ENCODE assay signal across 16 cellular contexts in the genomic region with DNA sequence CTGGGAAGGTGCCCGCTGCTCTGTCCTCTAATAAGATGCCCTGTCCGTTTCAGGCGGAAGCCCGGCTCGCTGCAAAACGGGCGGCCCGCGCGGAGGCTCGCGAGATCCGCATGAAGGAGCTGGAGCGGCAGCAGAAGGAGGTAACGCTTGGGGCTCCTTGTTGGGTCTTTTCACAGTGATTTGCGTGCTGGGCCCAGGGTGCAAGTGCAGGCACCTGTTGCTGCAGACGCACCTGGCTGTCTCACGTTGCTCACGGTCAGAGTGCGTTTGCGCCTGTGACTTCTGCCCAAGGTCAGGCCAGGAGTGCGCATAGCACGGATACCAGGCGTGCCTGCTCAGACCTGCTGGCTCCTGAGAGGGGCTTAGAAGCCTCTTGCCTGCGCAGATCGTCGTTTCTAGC.
DNase-seq lines count a peak whose midpoint lies in the region; ATAC-seq and TF ChIP-seq lines count a peak whose summit lies in the region.
"Had no signal": no experiment of that assay in that cellular context is flagged by ENCODE, and none has a peak within 500 bp of the region (broad histone marks: within the 10 kb centered on the region; RNA-seq: fewer than 3 reads in every experiment).

No MANE protein-coding gene starts in this region.

- H3K9me3 Mint-ChIP-seq in natural killer cell, result no peaks in the 10 kb centered on the region
- no peaks in the 10 kb centered on the region for H3K9me3 Mint-ChIP-seq in natural killer cell treated with Interleukin-12 subunit alpha and Interleukin-12 subunit beta and Interleukin-15 and Interleukin-18, amount 100 ng/mL, for 72 hours
- no peaks in the 10 kb centered on the region for H3K9me3 Mint-ChIP-seq in immature natural killer cell
- H3K9me3 Mint-ChIP-seq: activated naive CD4-positive, alpha-beta T cell treated with anti-CD3 and anti-CD28 coated beads for 36 hours; memory B cell had no signal

- H3K27me3 Mint-ChIP-seq in natural killer cell (ENCODE audit: low read depth in 2 of 2) (no peaks in the 10 kb centered on the region), immature natural killer cell (ENCODE audit: low read depth in 3 of 3) (peaks cover 10 to 35% (median 22%) of the 10 kb centered on the region in 3 donors)
- H3K27me3 Mint-ChIP-seq in natural killer cell treated with Interleukin-12 subunit alpha and Interleukin-12 subunit beta and Interleukin-15 and Interleukin-18, amount 100 ng/mL, for 72 hours, result no peaks in the 10 kb centered on the region
- H3K27me3 Mint-ChIP-seq: memory B cell had no signal

- ATAC-seq in natural killer cell (no peak), left lobe of liver (no peak), GM18873 (IDR thresholded peaks at IDR 0.05; ENCODE audit: low FRiP score, unreplicated experiment) (no peak)
- no peak for ATAC-seq in natural killer cell treated with Interleukin-12 subunit alpha and Interleukin-12 subunit beta and Interleukin-15 and Interleukin-18, amount 100 ng/mL, for 72 hours

- H3K36me3 Mint-ChIP-seq in natural killer cell (peaks cover 7% of the 10 kb centered on the region), immature natural killer cell (peaks cover 0 to 14% (median 6%) of the 10 kb centered on the region in 3 donors)
- no peaks in the 10 kb centered on the region for H3K36me3 Mint-ChIP-seq in natural killer cell treated with Interleukin-12 subunit alpha and Interleukin-12 subunit beta and Interleukin-15 and Interleukin-18, amount 100 ng/mL, for 72 hours

- intact Hi-C loops in natural killer cell (cut with micrococcal nuclease) (loop anchor here (5.0 kb wide), 1 partner anchor 36 kb away; no protein-coding TSS in a partner anchor), prostate gland (cut with DNase I) (no loop called here)

- H3K4me1 ChIP-seq in prostate gland (replicated peaks), result peaks cover 5% of the 10 kb centered on the region
- H3K4me1 ChIP-seq: pancreas had no signal

- peak overlapping the region; percentile 66 to 76 for H3K27ac ChIP-seq in prostate gland
- H3K27ac ChIP-seq: pancreas, SK-N-MC had no signal

- TF ChIP-seq CTCF in natural killer cell (IDR thresholded peaks at IDR 0.05), result no peak
- TF ChIP-seq CTCF in prostate gland (IDR thresholded peaks at IDR 0.05), result no peak

- no peaks in the 10 kb centered on the region for H3K36me3 ChIP-seq in prostate gland

- H3K4me3 ChIP-seq in prostate gland, result no peak overlapping the region
- H3K4me3 ChIP-seq: dorsolateral prefrontal cortex, pancreas, SK-N-MC had no signal

- DNase-seq in natural killer cell (no peak), immature natural killer cell (no peak), prostate gland (ENCODE audit: low spot score) (no peak), left lobe of liver (ENCODE audit: low spot score) (no peak), HK-2 (ENCODE audit: unreplicated experiment) (no peak)
- DNase-seq in natural killer cell treated with Interleukin-12 subunit alpha and Interleukin-12 subunit beta and Interleukin-15 and Interleukin-18, amount 100 ng/mL, for 72 hours (ENCODE audit: low spot score), result no peak
- DNase-seq in stimulated activated naive CD4-positive, alpha-beta T cell treated with Interleukin-2 at 50 U/mL for 16 hours (lab: John Stamatoyannopoulos, UW), result no peak
- DNase-seq: activated naive CD4-positive, alpha-beta T cell treated with anti-CD3 and anti-CD28 coated beads for 36 hours; AML-193; dorsolateral prefrontal cortex; NCI-H446 treated with DMSO at 0.1 percent for 48 hours; stimulated activated CD4-positive, alpha-beta T cell treated with anti-CD3 and anti-CD28 coated beads, Interleukin-15, amount 100 ng/mL, for 24 hours had no signal

- H3K4me3 Mint-ChIP-seq in natural killer cell (peak overlapping the region; percentile 40), immature natural killer cell (no peak overlapping the region)
- H3K4me3 Mint-ChIP-seq in natural killer cell treated with Interleukin-12 subunit alpha and Interleukin-12 subunit beta and Interleukin-15 and Interleukin-18, amount 100 ng/mL, for 72 hours, result no peak overlapping the region
- H3K4me3 Mint-ChIP-seq: activated naive CD4-positive, alpha-beta T cell treated with anti-CD3 and anti-CD28 coated beads for 36 hours; memory B cell had no signal

- no peak for TF ChIP-seq POLR2A in prostate gland (IDR thresholded peaks at IDR 0.05)

- WGBS in prostate gland, result 83% methylated on average over 27 of the region's 27 CpGs

- H3K27ac Mint-ChIP-seq in natural killer cell, result peak overlapping the region; percentile 86 to 99
- H3K27ac Mint-ChIP-seq in natural killer cell treated with Interleukin-12 subunit alpha and Interleukin-12 subunit beta and Interleukin-15 and Interleukin-18, amount 100 ng/mL, for 72 hours, result no peak overlapping the region
- H3K27ac Mint-ChIP-seq in immature natural killer cell, result peak overlapping the region; percentile 77 to 96 (median 88)
- H3K27ac Mint-ChIP-seq: activated naive CD4-positive, alpha-beta T cell treated with anti-CD3 and anti-CD28 coated beads for 36 hours had no signal

- no peaks in the 10 kb centered on the region for H3K27me3 ChIP-seq in prostate gland (replicated peaks; ENCODE audit: insufficient read depth)
- H3K27me3 ChIP-seq: dorsolateral prefrontal cortex, pancreas had no signal

- no peaks in the 10 kb centered on the region for H3K9me3 ChIP-seq in prostate gland
- H3K9me3 ChIP-seq: pancreas had no signal

- H3K4me1 Mint-ChIP-seq in natural killer cell (peaks cover 67 to 70% of the 10 kb centered on the region in 2 donors), immature natural killer cell (peaks cover 71 to 79% of the 10 kb centered on the region in 2 donors)
- H3K4me1 Mint-ChIP-seq in natural killer cell treated with Interleukin-12 subunit alpha and Interleukin-12 subunit beta and Interleukin-15 and Interleukin-18, amount 100 ng/mL, for 72 hours (ENCODE audit: low read depth in 2 of 2), result peaks cover 48% of the 10 kb centered on the region in 2 donors

Comparison
In these comparisons a context has a peak if more than half of its experiments do, and no peak if none do; other contexts are left out.
1. H3K27ac Mint-ChIP-seq: peak in natural killer cell (2 of 2) and immature natural killer cell (6 of 6); none in natural killer cell treated with Interleukin-12 subunit alpha and Interleukin-12 subunit beta and Interleukin-15 and Interleukin-18, amount 100 ng/mL, for 72 hours (0 of 2).